20 cellular contexts compared by ENCODE assay signal in genomic region chr3:10312866-10313265, GRCh38. TPM values are rescaled to one million over a fixed set of nuclear protein-coding genes. Genes with fewer than 3 reads are reported as not detected.
A peak's percentile ranks its signal among the peaks of the same experiment; 100 is the strongest.
DNase-seq lines count a peak whose midpoint lies in the region; ATAC-seq, FAIRE-seq and TF ChIP-seq lines count a peak whose summit lies in the region.
"Had no signal": no experiment of that assay in that cellular context is flagged by ENCODE, and none has a peak within 500 bp of the region (broad histone marks: within the 10 kb centered on the region; RNA-seq: fewer than 3 reads in every experiment).

No MANE protein-coding gene starts in this region.

- H3K79me2 ChIP-seq in astrocyte (ENCODE audit: insufficient read depth, low read length) = peaks cover 73% of the 10 kb centered on the region

- H2AFZ ChIP-seq in astrocyte (ENCODE audit: low read depth, low read length) = no peak overlapping the region

- peaks cover 5% of the 10 kb centered on the region for H3K4me1 ChIP-seq in astrocyte (ENCODE audit: insufficient read depth, low read length)
- H3K4me1 ChIP-seq: A549 had no signal

- no peaks in the 10 kb centered on the region for H3K9me3 Mint-ChIP-seq in activated naive CD4-positive, alpha-beta T cell treated with anti-CD3 and anti-CD28 coated beads for 36 hours
- H3K9me3 Mint-ChIP-seq in CD14-positive monocyte = no peaks in the 10 kb centered on the region
- H3K9me3 Mint-ChIP-seq in astrocyte (ENCODE audit: unreplicated experiment) = no peaks in the 10 kb centered on the region
- H3K9me3 Mint-ChIP-seq in CD4-positive, alpha-beta T cell = no peaks in the 10 kb centered on the region

- H4K20me1 ChIP-seq in astrocyte (ENCODE audit: insufficient read depth, low read length) = peaks cover 89% of the 10 kb centered on the region

- no peaks in the 10 kb centered on the region for H3K9me3 ChIP-seq in astrocyte (ENCODE audit: insufficient read depth, low read depth, low read length)
- no peaks in the 10 kb centered on the region for H3K9me3 ChIP-seq in CD4-positive, alpha-beta T cell (ENCODE audit: control insufficient read depth, low read length)
- H3K9me3 ChIP-seq: A549 had no signal

- CTCF ChIA-PET in activated naive CD4-positive, alpha-beta T cell treated with anti-CD3 and anti-CD28 coated beads for 36 hours (lab: Charles Lee) = no interaction called here
- CTCF ChIA-PET in CD4-positive, alpha-beta T cell (lab: Charles Lee) = no interaction called here

- no peak for ATAC-seq in CD4-positive, alpha-beta T cell (ENCODE audit: poor library complexity)
- ATAC-seq: HCT116, K562 had no signal

- intact Hi-C loops in activated naive CD4-positive, alpha-beta T cell treated with anti-CD3 and anti-CD28 coated beads for 36 hours (cut with micrococcal nuclease) = no loop called here
- intact Hi-C loops in CD14-positive monocyte (cut with micrococcal nuclease) = no loop called here
- intact Hi-C loops in CD4-positive, alpha-beta T cell (cut with DNase I, micrococcal nuclease) = no loop called here

- H3K27ac Mint-ChIP-seq in activated naive CD4-positive, alpha-beta T cell treated with anti-CD3 and anti-CD28 coated beads for 36 hours = peak overlapping the region; percentile 7
- H3K27ac Mint-ChIP-seq in CD14-positive monocyte = peak overlapping the region in 4 of 7 donors; percentile 4 to 42 (median 32)
- H3K27ac Mint-ChIP-seq in astrocyte (ENCODE audit: unreplicated experiment) = no peak overlapping the region
- H3K27ac Mint-ChIP-seq in CD4-positive, alpha-beta T cell = no peak overlapping the region

- H3K36me3 Mint-ChIP-seq in activated naive CD4-positive, alpha-beta T cell treated with anti-CD3 and anti-CD28 coated beads for 36 hours (ENCODE audit: low read depth) = peaks cover 20% of the 10 kb centered on the region
- H3K36me3 Mint-ChIP-seq in CD14-positive monocyte (peaks cover 79 to 99% of the 10 kb centered on the region in 2 donors), astrocyte (ENCODE audit: low read depth, unreplicated experiment) (peaks cover 35% of the 10 kb centered on the region)
- H3K36me3 Mint-ChIP-seq in CD4-positive, alpha-beta T cell (ENCODE audit: low read depth) = peaks cover 90% of the 10 kb centered on the region

- H3K27me3 Mint-ChIP-seq in activated naive CD4-positive, alpha-beta T cell treated with anti-CD3 and anti-CD28 coated beads for 36 hours (ENCODE audit: low read depth) = no peaks in the 10 kb centered on the region
- H3K27me3 Mint-ChIP-seq in CD14-positive monocyte (ENCODE audit: low read depth in 3 of 3) (no peaks in the 10 kb centered on the region), astrocyte (ENCODE audit: low read depth, unreplicated experiment) (no peaks in the 10 kb centered on the region)
- no peaks in the 10 kb centered on the region for H3K27me3 Mint-ChIP-seq in CD4-positive, alpha-beta T cell

- TF ChIP-seq CTCF in CD14-positive monocyte (IDR thresholded peaks at IDR 0.05) (no peak), astrocyte (IDR thresholded peaks at IDR 0.05; ENCODE audit: insufficient read depth, low read depth, low read length) (no peak)
- no peak for TF ChIP-seq CTCF in CD4-positive, alpha-beta T cell (IDR thresholded peaks at IDR 0.05)

- POLR2A ChIA-PET in CD4-positive, alpha-beta T cell (lab: Charles Lee) = no interaction called here

- H3K4me2 ChIP-seq in astrocyte (ENCODE audit: low read length) = no peak overlapping the region
- H3K4me2 ChIP-seq: A549 had no signal

- peaks cover 12% of the 10 kb centered on the region for H3K4me1 Mint-ChIP-seq in activated naive CD4-positive, alpha-beta T cell treated with anti-CD3 and anti-CD28 coated beads for 36 hours (ENCODE audit: low read depth)
- H3K4me1 Mint-ChIP-seq in CD14-positive monocyte (peaks cover 5% of the 10 kb centered on the region), astrocyte (ENCODE audit: low read depth, unreplicated experiment) (peaks cover 23% of the 10 kb centered on the region)
- peaks cover 12% of the 10 kb centered on the region for H3K4me1 Mint-ChIP-seq in CD4-positive, alpha-beta T cell (ENCODE audit: low read depth)

- H3K4me3 ChIP-seq in astrocyte (ENCODE audit: insufficient read depth, low read depth, low read length) = no peak overlapping the region
- H3K4me3 ChIP-seq: A549, K562 had no signal

- H3K36me3 ChIP-seq in astrocyte (ENCODE audit: insufficient read depth, low read length) = peaks cover 85% of the 10 kb centered on the region

- no peak overlapping the region for H3K4me3 Mint-ChIP-seq in activated naive CD4-positive, alpha-beta T cell treated with anti-CD3 and anti-CD28 coated beads for 36 hours
- no peak overlapping the region for H3K4me3 Mint-ChIP-seq in CD14-positive monocyte
- peak overlapping the region; percentile 6 for H3K4me3 Mint-ChIP-seq in astrocyte (ENCODE audit: unreplicated experiment)
- H3K4me3 Mint-ChIP-seq in CD4-positive, alpha-beta T cell = no peak overlapping the region

- no peak for DNase-seq in activated naive CD4-positive, alpha-beta T cell treated with anti-CD3 and anti-CD28 coated beads for 36 hours
- no peak for DNase-seq in activated naive CD4-positive, alpha-beta T cell treated with anti-CD3 and anti-CD28 coated beads, Interleukin-2, amount 50 U/mL, for 16 hours
- no peak for DNase-seq in CD14-positive monocyte (ENCODE audit: low spot score)
- DNase-seq in astrocyte (ENCODE audit: low read depth) = no peak
- peak; percentile 39 for DNase-seq in mesenteric fat pad (ENCODE audit: low spot score)
- no peak for DNase-seq in COLO668 (lab: John Stamatoyannopoulos, UW; ENCODE audit: unreplicated experiment)
- no peak for DNase-seq in GDM1 (lab: John Stamatoyannopoulos, UW)
- no peak for DNase-seq in CD4-positive, alpha-beta T cell
- DNase-seq: Calu3, DMS79, NCI-H1436, NCI-H2029 treated with DMSO at 0.1 percent for 48 hours, NCI-H524 had no signal

- no peaks in the 10 kb centered on the region for H3K27me3 ChIP-seq in astrocyte (ENCODE audit: insufficient read depth, low read length)
- no peaks in the 10 kb centered on the region for H3K27me3 ChIP-seq in CD4-positive, alpha-beta T cell (ENCODE audit: control insufficient read depth, insufficient read depth, low read length)

- no peak overlapping the region for H3K27ac ChIP-seq in astrocyte (ENCODE audit: low read depth, low read length)
- H3K27ac ChIP-seq in CD4-positive, alpha-beta T cell (ENCODE audit: low read depth, low read length) = no peak overlapping the region
- H3K27ac ChIP-seq: A549 had no signal

- no peak overlapping the region for H3K9ac ChIP-seq in astrocyte (ENCODE audit: low read length)

- FAIRE-seq in astrocyte (lab: Jason Lieb, UNC) = no peak
- FAIRE-seq: A549, GM12891, GM19239, K562, RCC 7860 had no signal

RNA-seq across cellular contexts. Expression of gene SEC13, which starts 8.0 kb away (rescaled TPM):
- 100 to 1,000 TPM in 1 of 2 experiments, 10 to 100 TPM in 1; 98.1 to 100 TPM for total RNA-seq in activated naive CD4-positive, alpha-beta T cell treated with anti-CD3 and anti-CD28 coated beads for 36 hours
- 100 to 1,000 TPM; 186 to 188 TPM for polyA plus RNA-seq in CD14-positive monocyte
- total RNA-seq in astrocyte (233 and 245 TPM in 2 replicates), mesenteric fat pad (98.5 TPM)
- total RNA-seq in CD4-positive, alpha-beta T cell = 10 to 100 TPM; 81.1 to 86.5 TPM

RNA-seq across cellular contexts. Expression of gene GHRL, which starts 20.1 kb away (rescaled TPM):
- not detected for total RNA-seq in activated naive CD4-positive, alpha-beta T cell treated with anti-CD3 and anti-CD28 coated beads for 36 hours
- 1 to 10 TPM; 2.3 to 7.0 TPM for polyA plus RNA-seq in CD14-positive monocyte
- not detected in 2 replicates for total RNA-seq in astrocyte
- 2.1 TPM for total RNA-seq in mesenteric fat pad
- total RNA-seq in CD4-positive, alpha-beta T cell = 1 to 10 TPM; 1.1 to 3.2 TPM
- total RNA-seq: G401 had no signal
- polyA plus RNA-seq: A549 had no signal

Comparison
In these comparisons a context has a peak if more than half of its experiments do, and no peak if none do; other contexts are left out.
1. H3K27ac Mint-ChIP-seq: peak in activated naive CD4-positive, alpha-beta T cell treated with anti-CD3 and anti-CD28 coated beads for 36 hours (single experiment) and CD14-positive monocyte (4 of 7); none in astrocyte (single experiment) and CD4-positive, alpha-beta T cell (single experiment).